ENCODE assay signal across 1 cellular context in the genomic region with DNA sequence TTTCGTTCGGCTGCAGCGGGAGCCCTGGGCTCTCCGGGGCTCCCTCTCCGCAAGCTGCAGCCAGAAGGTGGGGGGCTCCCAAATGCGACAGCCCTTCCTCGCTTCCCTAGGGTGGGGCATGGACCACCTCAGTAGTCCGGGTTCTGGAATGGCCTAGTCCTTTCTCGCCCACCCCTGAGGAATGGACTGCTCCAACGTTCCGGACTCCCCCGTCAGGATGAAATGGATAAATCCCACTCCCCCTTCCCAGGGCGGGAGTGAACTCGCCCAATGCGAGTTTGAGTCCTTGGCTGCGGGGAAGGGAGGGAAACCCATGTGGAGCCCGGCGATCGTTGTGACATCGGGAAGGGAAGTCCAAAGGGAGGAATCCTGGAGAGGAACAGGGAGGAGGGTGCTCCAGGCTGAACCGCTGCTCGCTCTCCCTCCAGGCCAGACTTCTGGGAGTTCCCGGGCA.
TF ChIP-seq lines count a peak whose summit lies in the region.

No MANE protein-coding gene starts in this region.

TF ChIP-seq in K562, 482 proteins besides CTCF, POLR2A, EP300 and RAD21 (continued from another document and continues in another):
- TF ChIP-seq, protein P1, sequence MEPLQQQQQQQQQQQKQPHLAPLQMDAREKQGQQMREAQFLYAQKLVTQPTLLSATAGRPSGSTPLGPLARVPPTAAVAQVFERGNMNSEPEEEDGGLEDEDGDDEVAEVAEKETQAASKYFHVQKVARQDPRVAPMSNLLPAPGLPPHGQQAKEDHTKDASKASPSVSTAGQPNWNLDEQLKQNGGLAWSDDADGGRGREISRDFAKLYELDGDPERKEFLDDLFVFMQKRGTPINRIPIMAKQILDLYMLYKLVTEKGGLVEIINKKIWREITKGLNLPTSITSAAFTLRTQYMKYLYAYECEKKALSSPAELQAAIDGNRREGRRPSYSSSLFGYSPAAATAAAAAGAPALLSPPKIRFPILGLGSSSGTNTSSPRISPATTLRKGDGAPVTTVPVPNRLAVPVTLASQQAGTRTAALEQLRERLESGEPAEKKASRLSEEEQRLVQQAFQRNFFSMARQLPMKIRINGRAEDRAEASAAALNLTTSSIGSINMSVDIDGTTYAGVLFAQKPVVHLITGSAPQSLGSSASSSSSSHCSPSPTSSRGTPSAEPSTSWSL (CRISPR knock-in tag; IDR thresholded peaks at IDR 0.05; ENCODE audit: borderline replicate concordance): 0 out of 2 replicates have a peak, but pooled peaks have one; percentile 8
- TF ChIP-seq XRCC5 (IDR thresholded peaks at IDR 0.05; ENCODE audit: low read depth, low read length): 0 out of 2 replicates have a peak, but pooled peaks have one; percentile 11
- TF ChIP-seq, protein P2, sequence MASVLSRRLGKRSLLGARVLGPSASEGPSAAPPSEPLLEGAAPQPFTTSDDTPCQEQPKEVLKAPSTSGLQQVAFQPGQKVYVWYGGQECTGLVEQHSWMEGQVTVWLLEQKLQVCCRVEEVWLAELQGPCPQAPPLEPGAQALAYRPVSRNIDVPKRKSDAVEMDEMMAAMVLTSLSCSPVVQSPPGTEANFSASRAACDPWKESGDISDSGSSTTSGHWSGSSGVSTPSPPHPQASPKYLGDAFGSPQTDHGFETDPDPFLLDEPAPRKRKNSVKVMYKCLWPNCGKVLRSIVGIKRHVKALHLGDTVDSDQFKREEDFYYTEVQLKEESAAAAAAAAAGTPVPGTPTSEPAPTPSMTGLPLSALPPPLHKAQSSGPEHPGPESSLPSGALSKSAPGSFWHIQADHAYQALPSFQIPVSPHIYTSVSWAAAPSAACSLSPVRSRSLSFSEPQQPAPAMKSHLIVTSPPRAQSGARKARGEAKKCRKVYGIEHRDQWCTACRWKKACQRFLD (CRISPR knock-in tag; IDR thresholded peaks at IDR 0.05): no peak
- no peak for TF ChIP-seq SP1 (CRISPR knock-in tag; IDR thresholded peaks at IDR 0.05)
- TF ChIP-seq ZBTB1 (CRISPR knock-in tag; IDR thresholded peaks at IDR 0.05; ENCODE audit: borderline replicate concordance, low read depth): 0 out of 2 replicates have a peak, but pooled peaks have one; percentile 37
- TF ChIP-seq MYC (IDR thresholded peaks at IDR 0.05; ENCODE audit: low read depth, low read length): no peak
- TF ChIP-seq MYC (CRISPR knock-in tag; IDR thresholded peaks at IDR 0.05; ENCODE audit: borderline replicate concordance, low read depth): no peak
- TF ChIP-seq, protein P3, sequence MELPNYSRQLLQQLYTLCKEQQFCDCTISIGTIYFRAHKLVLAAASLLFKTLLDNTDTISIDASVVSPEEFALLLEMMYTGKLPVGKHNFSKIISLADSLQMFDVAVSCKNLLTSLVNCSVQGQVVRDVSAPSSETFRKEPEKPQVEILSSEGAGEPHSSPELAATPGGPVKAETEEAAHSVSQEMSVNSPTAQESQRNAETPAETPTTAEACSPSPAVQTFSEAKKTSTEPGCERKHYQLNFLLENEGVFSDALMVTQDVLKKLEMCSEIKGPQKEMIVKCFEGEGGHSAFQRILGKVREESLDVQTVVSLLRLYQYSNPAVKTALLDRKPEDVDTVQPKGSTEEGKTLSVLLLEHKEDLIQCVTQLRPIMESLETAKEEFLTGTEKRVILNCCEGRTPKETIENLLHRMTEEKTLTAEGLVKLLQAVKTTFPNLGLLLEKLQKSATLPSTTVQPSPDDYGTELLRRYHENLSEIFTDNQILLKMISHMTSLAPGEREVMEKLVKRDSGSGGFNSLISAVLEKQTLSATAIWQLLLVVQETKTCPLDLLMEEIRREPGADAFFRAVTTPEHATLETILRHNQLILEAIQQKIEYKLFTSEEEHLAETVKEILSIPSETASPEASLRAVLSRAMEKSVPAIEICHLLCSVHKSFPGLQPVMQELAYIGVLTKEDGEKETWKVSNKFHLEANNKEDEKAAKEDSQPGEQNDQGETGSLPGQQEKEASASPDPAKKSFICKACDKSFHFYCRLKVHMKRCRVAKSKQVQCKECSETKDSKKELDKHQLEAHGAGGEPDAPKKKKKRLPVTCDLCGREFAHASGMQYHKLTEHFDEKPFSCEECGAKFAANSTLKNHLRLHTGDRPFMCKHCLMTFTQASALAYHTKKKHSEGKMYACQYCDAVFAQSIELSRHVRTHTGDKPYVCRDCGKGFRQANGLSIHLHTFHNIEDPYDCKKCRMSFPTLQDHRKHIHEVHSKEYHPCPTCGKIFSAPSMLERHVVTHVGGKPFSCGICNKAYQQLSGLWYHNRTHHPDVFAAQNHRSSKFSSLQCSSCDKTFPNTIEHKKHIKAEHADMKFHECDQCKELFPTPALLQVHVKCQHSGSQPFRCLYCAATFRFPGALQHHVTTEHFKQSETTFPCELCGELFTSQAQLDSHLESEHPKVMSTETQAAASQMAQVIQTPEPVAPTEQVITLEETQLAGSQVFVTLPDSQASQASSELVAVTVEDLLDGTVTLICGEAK (IDR thresholded peaks at IDR 0.05): peak; percentile 41; the same call in 1 of the 2 replicates
- TF ChIP-seq, protein P3 (CRISPR knock-in tag; IDR thresholded peaks at IDR 0.05): no peak
- no peak for TF ChIP-seq HIVEP1 (CRISPR knock-in tag; IDR thresholded peaks at IDR 0.05)
- no peak for TF ChIP-seq ZNF124 (CRISPR knock-in tag; IDR thresholded peaks at IDR 0.05)
- no peak for TF ChIP-seq NFXL1 (CRISPR knock-in tag; IDR thresholded peaks at IDR 0.05)
- no peak for TF ChIP-seq ZNF561 (CRISPR knock-in tag; conservative IDR thresholded peaks at IDR 0.05)
- TF ChIP-seq, protein P4, sequence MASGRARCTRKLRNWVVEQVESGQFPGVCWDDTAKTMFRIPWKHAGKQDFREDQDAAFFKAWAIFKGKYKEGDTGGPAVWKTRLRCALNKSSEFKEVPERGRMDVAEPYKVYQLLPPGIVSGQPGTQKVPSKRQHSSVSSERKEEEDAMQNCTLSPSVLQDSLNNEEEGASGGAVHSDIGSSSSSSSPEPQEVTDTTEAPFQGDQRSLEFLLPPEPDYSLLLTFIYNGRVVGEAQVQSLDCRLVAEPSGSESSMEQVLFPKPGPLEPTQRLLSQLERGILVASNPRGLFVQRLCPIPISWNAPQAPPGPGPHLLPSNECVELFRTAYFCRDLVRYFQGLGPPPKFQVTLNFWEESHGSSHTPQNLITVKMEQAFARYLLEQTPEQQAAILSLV (tag; IDR thresholded peaks at IDR 0.05): no peak
- peak; percentile 96 for TF ChIP-seq CHD1 (IDR thresholded peaks at IDR 0.05; ENCODE audit: low read length)
- TF ChIP-seq CAMTA2 (CRISPR knock-in tag; conservative IDR thresholded peaks at IDR 0.05): no peak
- TF ChIP-seq, protein P5, sequence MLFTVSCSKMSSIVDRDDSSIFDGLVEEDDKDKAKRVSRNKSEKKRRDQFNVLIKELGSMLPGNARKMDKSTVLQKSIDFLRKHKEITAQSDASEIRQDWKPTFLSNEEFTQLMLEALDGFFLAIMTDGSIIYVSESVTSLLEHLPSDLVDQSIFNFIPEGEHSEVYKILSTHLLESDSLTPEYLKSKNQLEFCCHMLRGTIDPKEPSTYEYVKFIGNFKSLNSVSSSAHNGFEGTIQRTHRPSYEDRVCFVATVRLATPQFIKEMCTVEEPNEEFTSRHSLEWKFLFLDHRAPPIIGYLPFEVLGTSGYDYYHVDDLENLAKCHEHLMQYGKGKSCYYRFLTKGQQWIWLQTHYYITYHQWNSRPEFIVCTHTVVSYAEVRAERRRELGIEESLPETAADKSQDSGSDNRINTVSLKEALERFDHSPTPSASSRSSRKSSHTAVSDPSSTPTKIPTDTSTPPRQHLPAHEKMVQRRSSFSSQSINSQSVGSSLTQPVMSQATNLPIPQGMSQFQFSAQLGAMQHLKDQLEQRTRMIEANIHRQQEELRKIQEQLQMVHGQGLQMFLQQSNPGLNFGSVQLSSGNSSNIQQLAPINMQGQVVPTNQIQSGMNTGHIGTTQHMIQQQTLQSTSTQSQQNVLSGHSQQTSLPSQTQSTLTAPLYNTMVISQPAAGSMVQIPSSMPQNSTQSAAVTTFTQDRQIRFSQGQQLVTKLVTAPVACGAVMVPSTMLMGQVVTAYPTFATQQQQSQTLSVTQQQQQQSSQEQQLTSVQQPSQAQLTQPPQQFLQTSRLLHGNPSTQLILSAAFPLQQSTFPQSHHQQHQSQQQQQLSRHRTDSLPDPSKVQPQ (CRISPR knock-in tag; IDR thresholded peaks at IDR 0.05; ENCODE audit: borderline replicate concordance): no peak
- no peak for TF ChIP-seq JUNB (CRISPR knock-in tag; conservative IDR thresholded peaks at IDR 0.05)
- TF ChIP-seq ZC3H4 (CRISPR knock-in tag; IDR thresholded peaks at IDR 0.05; ENCODE audit: borderline replicate concordance): no peak
- TF ChIP-seq, protein P6, sequence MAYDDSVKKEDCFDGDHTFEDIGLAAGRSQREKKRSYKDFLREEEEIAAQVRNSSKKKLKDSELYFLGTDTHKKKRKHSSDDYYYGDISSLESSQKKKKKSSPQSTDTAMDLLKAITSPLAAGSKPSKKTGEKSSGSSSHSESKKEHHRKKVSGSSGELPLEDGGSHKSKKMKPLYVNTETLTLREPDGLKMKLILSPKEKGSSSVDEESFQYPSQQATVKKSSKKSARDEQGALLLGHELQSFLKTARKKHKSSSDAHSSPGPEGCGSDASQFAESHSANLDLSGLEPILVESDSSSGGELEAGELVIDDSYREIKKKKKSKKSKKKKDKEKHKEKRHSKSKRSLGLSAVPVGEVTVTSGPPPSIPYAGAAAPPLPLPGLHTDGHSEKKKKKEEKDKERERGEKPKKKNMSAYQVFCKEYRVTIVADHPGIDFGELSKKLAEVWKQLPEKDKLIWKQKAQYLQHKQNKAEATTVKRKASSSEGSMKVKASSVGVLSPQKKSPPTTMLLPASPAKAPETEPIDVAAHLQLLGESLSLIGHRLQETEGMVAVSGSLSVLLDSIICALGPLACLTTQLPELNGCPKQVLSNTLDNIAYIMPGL (CRISPR knock-in tag; IDR thresholded peaks at IDR 0.05): 0 out of 2 replicates have a peak, but pooled peaks have one; percentile 4
- TF ChIP-seq RBBP5 (IDR thresholded peaks at IDR 0.05; ENCODE audit: borderline replicate concordance, insufficient read depth, low read length, poor library complexity, severe bottlenecking): peak; percentile 45
- TF ChIP-seq RBFOX2 (IDR thresholded peaks at IDR 0.05; ENCODE audit: low read depth, low read length): peak; percentile 9; the same call in 1 of the 2 replicates
- TF ChIP-seq ZNF133 (CRISPR knock-in tag; IDR thresholded peaks at IDR 0.05): no peak
- TF ChIP-seq, protein P7, sequence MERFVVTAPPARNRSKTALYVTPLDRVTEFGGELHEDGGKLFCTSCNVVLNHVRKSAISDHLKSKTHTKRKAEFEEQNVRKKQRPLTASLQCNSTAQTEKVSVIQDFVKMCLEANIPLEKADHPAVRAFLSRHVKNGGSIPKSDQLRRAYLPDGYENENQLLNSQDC (CRISPR knock-in tag; IDR thresholded peaks at IDR 0.05): no peak
- TF ChIP-seq RBM22 (IDR thresholded peaks at IDR 0.05; ENCODE audit: low read depth, low read length, poor library complexity, severe bottlenecking): no peak
- no peak for TF ChIP-seq ZNF197 (CRISPR knock-in tag; IDR thresholded peaks at IDR 0.05; ENCODE audit: low read depth)
- no peak for TF ChIP-seq KDM5B (IDR thresholded peaks at IDR 0.05; ENCODE audit: insufficient replicate concordance, low read depth, low read length)
- peak; percentile 7; the same call in 1 of the 2 replicates for TF ChIP-seq CEBPB (tag; IDR thresholded peaks at IDR 0.05)
- 0 out of 2 replicates have a peak, but pooled peaks have one; percentile 4 for TF ChIP-seq NCOA1 (IDR thresholded peaks at IDR 0.05; ENCODE audit: low read depth)
- TF ChIP-seq ZNF224 (CRISPR knock-in tag; IDR thresholded peaks at IDR 0.05): no peak
- TF ChIP-seq, protein P8, sequence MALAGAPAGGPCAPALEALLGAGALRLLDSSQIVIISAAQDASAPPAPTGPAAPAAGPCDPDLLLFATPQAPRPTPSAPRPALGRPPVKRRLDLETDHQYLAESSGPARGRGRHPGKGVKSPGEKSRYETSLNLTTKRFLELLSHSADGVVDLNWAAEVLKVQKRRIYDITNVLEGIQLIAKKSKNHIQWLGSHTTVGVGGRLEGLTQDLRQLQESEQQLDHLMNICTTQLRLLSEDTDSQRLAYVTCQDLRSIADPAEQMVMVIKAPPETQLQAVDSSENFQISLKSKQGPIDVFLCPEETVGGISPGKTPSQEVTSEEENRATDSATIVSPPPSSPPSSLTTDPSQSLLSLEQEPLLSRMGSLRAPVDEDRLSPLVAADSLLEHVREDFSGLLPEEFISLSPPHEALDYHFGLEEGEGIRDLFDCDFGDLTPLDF (CRISPR knock-in tag; IDR thresholded peaks at IDR 0.05): peak; percentile 8; the same call in 1 of the 2 replicates
- TF ChIP-seq MEF2D (tag; conservative IDR thresholded peaks at IDR 0.05; ENCODE audit: low read depth): no peak
- no peak for TF ChIP-seq U2AF1 (optimal IDR thresholded peaks at IDR 0.05; ENCODE audit: low read depth, low read length)
